In genomic region chr6:37239950-37240713, GRCh38 we compare ENCODE assay signal across 8 cellular contexts. TPM values are rescaled to one million over a fixed set of nuclear protein-coding genes. Genes with fewer than 3 reads are reported as not detected.
DNase-seq lines count a peak whose midpoint lies in the region; ATAC-seq and TF ChIP-seq lines count a peak whose summit lies in the region.

No MANE protein-coding gene starts in this region.

- no peaks in the 10 kb centered on the region for H3K9me3 ChIP-seq in esophagus (ENCODE audit: control insufficient read depth in 2 of 2, insufficient read depth in 1 of 2, low read depth in 1 of 2, low read length in 1 of 2)
- no peaks in the 10 kb centered on the region for H3K9me3 ChIP-seq in neural progenitor cell (ENCODE audit: low read depth)

- H3K36me3 ChIP-seq in esophagus (ENCODE audit: control insufficient read depth in 2 of 2, insufficient read depth in 2 of 2, low read length in 1 of 2): no peaks in the 10 kb centered on the region
- H3K36me3 ChIP-seq in neural progenitor cell: no peaks in the 10 kb centered on the region

- intact Hi-C loops in Calu3 (cut with micrococcal nuclease; ENCODE audit: unreplicated experiment): no loop called here

- H3K27ac ChIP-seq in esophagus (ENCODE audit: low read depth in 2 of 2, low read length in 1 of 2) (peak overlapping the region; percentile 79 to 85), neural progenitor cell (no peak overlapping the region)

- 25 to 31% methylated on average over 4 of the region's 4 CpGs for WGBS in esophagus, 2 donors

- TF ChIP-seq CTCF in Calu3 (IDR thresholded peaks at IDR 0.05; ENCODE audit: unreplicated experiment): no peak
- TF ChIP-seq CTCF in neural progenitor cell (IDR thresholded peaks at IDR 0.05): no peak

- H3K36me3 Mint-ChIP-seq in Calu3 (ENCODE audit: insufficient read depth, unreplicated experiment) (peaks cover 38% of the 10 kb centered on the region), neural progenitor cell (no peaks in the 10 kb centered on the region)

- H3K79me2 ChIP-seq in neural progenitor cell (ENCODE audit: low read depth): no peaks in the 10 kb centered on the region

- peaks cover 0 to 5% of the 10 kb centered on the region in 2 donors for H3K4me1 ChIP-seq in esophagus (ENCODE audit: control insufficient read depth in 2 of 2, insufficient read depth in 2 of 2, low read length in 1 of 2)
- H3K4me1 ChIP-seq in neural progenitor cell: no peaks in the 10 kb centered on the region

- H3F3A ChIP-seq in neural progenitor cell (ENCODE audit: low read depth): no peaks in the 10 kb centered on the region

- peak; percentile 60 for ATAC-seq in HG02588 (IDR thresholded peaks at IDR 0.05; ENCODE audit: unreplicated experiment)
- ATAC-seq in stimulated activated naive CD8-positive, alpha-beta T cell treated with anti-CD3 and anti-CD28 coated beads, Interleukin-15, Interleukin-2, amounts not matched to agents 100 U/mL and 50 U/mL, for 24 hours: peak; percentile 97
- ATAC-seq in HG02981 (IDR thresholded peaks at IDR 0.05; ENCODE audit: unreplicated experiment): no peak

- no peak overlapping the region for H2AFZ ChIP-seq in neural progenitor cell (replicated peaks)

- H3K4me2 ChIP-seq in neural progenitor cell: no peak overlapping the region

- DNase-seq in Calu3 (peak; percentile 91), NCI-H774 (lab: John Stamatoyannopoulos, UW) (peak; percentile 79), neural progenitor cell (ENCODE audit: low spot score) (no peak)
- peak; percentile 60 for DNase-seq in activated CD8-positive, alpha-beta memory T cell treated with anti-CD3 and anti-CD28 coated beads, Interleukin-2, amount 50 U/mL, for 24 hours (ENCODE audit: extremely low read depth)
- peak; percentile 83 for DNase-seq in stimulated activated naive CD8-positive, alpha-beta T cell treated with anti-CD3 and anti-CD28 coated beads, Interleukin-15, Interleukin-2, amounts not matched to agents 100 U/mL and 50 U/mL, for 24 hours

- no peaks in the 10 kb centered on the region for H4K20me1 ChIP-seq in neural progenitor cell (ENCODE audit: low read depth)

- H3K9me3 Mint-ChIP-seq in Calu3 (ENCODE audit: low read depth, unreplicated experiment) (no peaks in the 10 kb centered on the region), neural progenitor cell (peaks cover 2% of the 10 kb centered on the region)

- CTCF ChIA-PET in Calu3 (lab: Charles Lee): interaction anchor here (0.6 to 1.4 kb wide), 8 partner anchors 11 to 625 kb away, joined by 3 to 5 read pairs (median 3); no protein-coding TSS in a partner anchor

- TSS peak; percentile 71 for BruUV-seq in Calu3 (replicated peaks; lab: Mats Ljungman, UMichigan)

- no peaks in the 10 kb centered on the region for H3K27me3 Mint-ChIP-seq in Calu3 (ENCODE audit: unreplicated experiment)
- peaks cover 5% of the 10 kb centered on the region for H3K27me3 Mint-ChIP-seq in neural progenitor cell (ENCODE audit: insufficient read depth, low read depth)

- H3K4me3 ChIP-seq in esophagus (ENCODE audit: low read depth in 1 of 2, low read length in 2 of 2) (no peak overlapping the region), neural progenitor cell (no peak overlapping the region)

- H3K4me3 Mint-ChIP-seq in Calu3 (ENCODE audit: low read depth, unreplicated experiment) (peak overlapping the region; percentile 39), neural progenitor cell (no peak overlapping the region)

- H3K27me3 ChIP-seq in esophagus (ENCODE audit: control insufficient read depth in 1 of 2, insufficient read depth in 2 of 2, low read length in 2 of 2): no peaks in the 10 kb centered on the region
- no peaks in the 10 kb centered on the region for H3K27me3 ChIP-seq in neural progenitor cell

- H3K4me1 Mint-ChIP-seq in Calu3 (ENCODE audit: low read depth, unreplicated experiment) (peaks cover 70% of the 10 kb centered on the region), neural progenitor cell (peaks cover 20% of the 10 kb centered on the region)

- H3K9ac ChIP-seq in neural progenitor cell: no peak overlapping the region

- H3K27ac Mint-ChIP-seq in Calu3 (ENCODE audit: unreplicated experiment) (peak overlapping the region; percentile 99), neural progenitor cell (peak overlapping the region; percentile 74)

RNA-seq across cellular contexts. Expression of gene TBC1D22B, which starts 17.4 kb away (rescaled TPM):
- total RNA-seq in Calu3 (2022) (14.6 and 14.8 TPM in 2 replicates), neural progenitor cell (ENCODE audit: low replicate concordance) (16.2 and 16.5 TPM in 2 replicates)
- 1 to 10 TPM; 6.9 to 9.1 TPM for polyA plus RNA-seq in esophagus

RNA-seq across cellular contexts. Expression of gene TMEM217, which starts 17.8 kb away (rescaled TPM):
- 0.99 and 1.5 TPM in 2 replicates for total RNA-seq in Calu3 (2022)
- 1 to 10 TPM; 2.6 to 5.4 TPM for polyA plus RNA-seq in esophagus
- 0.09 TPM in 1 of 2 replicates, not detected in the other for total RNA-seq in neural progenitor cell (ENCODE audit: low replicate concordance)
